Comparison of ENCODE assay signal across 14 cellular contexts in the genomic region with DNA sequence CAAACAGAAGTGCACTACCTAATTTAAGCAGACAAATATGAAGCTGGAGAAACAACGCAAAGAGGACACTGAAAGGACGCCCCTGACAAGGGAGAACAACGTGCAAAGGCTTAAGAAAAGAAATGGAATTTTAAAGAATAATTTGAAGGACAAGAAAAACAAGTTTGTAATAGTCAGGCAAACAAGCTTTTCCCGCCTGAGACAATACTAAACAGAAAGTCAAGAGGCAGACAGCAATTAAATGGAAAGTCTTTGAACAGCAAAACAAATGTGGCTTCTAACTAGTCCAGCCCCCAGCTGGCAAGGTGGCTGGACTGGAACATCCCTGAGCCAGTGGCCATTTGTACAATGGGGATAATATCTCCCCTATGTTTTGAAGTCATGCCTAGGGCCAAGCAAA.
"Had no signal": no experiment of that assay in that cellular context is flagged by ENCODE, and none has a peak within 500 bp of the region (broad histone marks: within the 10 kb centered on the region; RNA-seq: fewer than 3 reads in every experiment).

No MANE protein-coding gene starts in this region.

- H3K4me3 ChIP-seq: stomach, transverse colon had no signal

- DNase-seq: activated CD4-positive, alpha-beta T cell treated with anti-CD3 and anti-CD28 coated beads, Interleukin-2, amount 50 U/mL, for 48 hours; activated CD4-positive, CD25-positive, alpha-beta regulatory T cell treated with anti-CD3 and anti-CD28 coated beads, Interleukin-2, amount 50 U/mL, for 72 hours; activated CD8-positive, alpha-beta memory T cell treated with anti-CD3 and anti-CD28 coated beads, Interleukin-2, amount 10 ng/mL, durations not matched to agents 7 days and 5 days; activated gamma-delta T cell; activated T-cell treated with anti-CD3 and anti-CD28 coated beads, Interleukin-2, amount 50 U/mL, for 24 hours; immature natural killer cell; left colon; mammary epithelial cell; stimulated activated CD4-positive, alpha-beta T cell treated with anti-CD3 and anti-CD28 coated beads, Interleukin-4, amount 100 ng/mL, for 4 hours; stomach; T-helper 17 cell; transverse colon had no signal

- H3K27me3 ChIP-seq: stomach, transverse colon had no signal

- ATAC-seq: activated CD8-positive, alpha-beta memory T cell treated with anti-CD3 and anti-CD28 coated beads, Interleukin-2, amount 10 ng/mL, durations not matched to agents 7 days and 5 days; esophagus mucosa; left colon; natural killer cell treated with Interleukin-12 subunit alpha and Interleukin-12 subunit beta and Interleukin-15 and Interleukin-18, amount 100 ng/mL, for 72 hours; T-helper 17 cell had no signal

- H3K36me3 ChIP-seq: stomach, transverse colon had no signal

- H3K27ac ChIP-seq: transverse colon had no signal

- H3K9me3 ChIP-seq: stomach, transverse colon had no signal
